In genomic region chr22:36239150-36239400, GRCh38 we compare ENCODE assay signal across 8 cellular contexts. TPM values are rescaled to one million over a fixed set of nuclear protein-coding genes. Genes with fewer than 3 reads are reported as not detected.
DNase-seq lines count a peak whose midpoint lies in the region; ATAC-seq and TF ChIP-seq lines count a peak whose summit lies in the region.

No MANE protein-coding gene starts in this region.

- no peak for TF ChIP-seq CTCF in esophagus muscularis mucosa (IDR thresholded peaks at IDR 0.05)
- TF ChIP-seq CTCF in osteocyte (IDR thresholded peaks at IDR 0.05) = no peak

- TF ChIP-seq POLR2A in esophagus muscularis mucosa (IDR thresholded peaks at IDR 0.05; ENCODE audit: low read depth) = no peak

- WGBS in esophagus muscularis mucosa = 0% methylated on average over 4 of the region's 4 CpGs

- peaks cover 22% of the 10 kb centered on the region for H3K36me3 Mint-ChIP-seq in osteocyte (ENCODE audit: unreplicated experiment)

- H3K36me3 ChIP-seq in SK-N-MC (ENCODE audit: insufficient read depth, low read length) (peaks cover 6% of the 10 kb centered on the region; the same call in 1 of the 2 replicates), esophagus muscularis mucosa (peaks cover 0 to 1% (median 0%) of the 10 kb centered on the region in 4 donors)

- H3K9me3 ChIP-seq in SK-N-MC (ENCODE audit: low read depth, low read length) (no peaks in the 10 kb centered on the region), esophagus muscularis mucosa (no peaks in the 10 kb centered on the region)

- no peaks in the 10 kb centered on the region for H3K27me3 ChIP-seq in esophagus muscularis mucosa

- peak overlapping the region; percentile 79 for H3K9ac ChIP-seq in SK-N-MC (ENCODE audit: insufficient read length)

- H3K4me3 ChIP-seq in SK-N-MC = peak overlapping the region; percentile 85
- H3K4me3 ChIP-seq in esophagus muscularis mucosa = peak overlapping the region; percentile 60 to 70 (median 60)

- intact Hi-C loops in esophagus muscularis mucosa (cut with DNase I) = loop anchor here (5.0 kb wide), 1 partner anchor 42 kb away; no protein-coding TSS in a partner anchor

- H3K27me3 Mint-ChIP-seq in osteocyte (ENCODE audit: unreplicated experiment) = peaks cover 6% of the 10 kb centered on the region

- DNase-seq in NCI-H345 (lab: John Stamatoyannopoulos, UW) (peak; percentile 42), NCI-H345 treated with DMSO at 0.1 percent for 48 hours (lab: John Stamatoyannopoulos, UW; ENCODE audit: unreplicated experiment) (no peak), SK-N-MC (ENCODE audit: low read depth, low spot score) (no peak), esophagus muscularis mucosa (ENCODE audit: extremely low spot score) (no peak), osteocyte (ENCODE audit: extremely low spot score, unreplicated experiment) (no peak), midbrain (lab: John Stamatoyannopoulos, UW) (no peak), AML-193 (lab: John Stamatoyannopoulos, UW) (no peak)

- peak overlapping the region; percentile 92 for H3K4me3 Mint-ChIP-seq in osteocyte (ENCODE audit: unreplicated experiment)

- H3K4me1 Mint-ChIP-seq in osteocyte (ENCODE audit: unreplicated experiment) = peaks cover 64% of the 10 kb centered on the region

- no peak for TF ChIP-seq EP300 in esophagus muscularis mucosa (IDR thresholded peaks at IDR 0.05)

- H3K27ac ChIP-seq in SK-N-MC (peak overlapping the region; percentile 67), esophagus muscularis mucosa (replicated peaks in 1 of 4) (peak overlapping the region; percentile 85 to 90 (median 88))

- peaks cover 14% of the 10 kb centered on the region for H3K9me3 Mint-ChIP-seq in osteocyte (ENCODE audit: unreplicated experiment)

- H3K4me1 ChIP-seq in esophagus muscularis mucosa = peaks cover 42 to 63% (median 62%) of the 10 kb centered on the region in 4 donors

- no peak for ATAC-seq in GM18873 (IDR thresholded peaks at IDR 0.05; ENCODE audit: low FRiP score, unreplicated experiment)

- peak overlapping the region; percentile 99 for H3K27ac Mint-ChIP-seq in osteocyte (ENCODE audit: unreplicated experiment)

RNA-seq across cellular contexts. Expression of gene APOL2, which starts 0.3 kb away (rescaled TPM):
- 10 to 100 TPM; 22.0 to 41.9 (median 34.4) TPM for total RNA-seq in esophagus muscularis mucosa
- total RNA-seq in osteocyte = 53.5 and 59.9 TPM in 2 replicates

RNA-seq across cellular contexts. Expression of gene APOL1, which starts 13.9 kb away (rescaled TPM):
- total RNA-seq in esophagus muscularis mucosa = 10 to 100 TPM; 19.0 to 48.8 (median 28.0) TPM
- 16.2 and 19.5 TPM in 2 replicates for total RNA-seq in osteocyte

RNA-seq across cellular contexts. Expression of gene APOL4, which starts 37.5 kb away (rescaled TPM):
- total RNA-seq in esophagus muscularis mucosa (10 to 100 TPM in 1 of 4 donors, 1 to 10 TPM in 2, under 1 TPM in 1; 0.19 to 24.7 (median 1.6) TPM), osteocyte (0.13 TPM in 1 of 2 replicates, not detected in the other)
